Comparison of ENCODE assay signal across 26 cellular contexts in the genomic region with DNA sequence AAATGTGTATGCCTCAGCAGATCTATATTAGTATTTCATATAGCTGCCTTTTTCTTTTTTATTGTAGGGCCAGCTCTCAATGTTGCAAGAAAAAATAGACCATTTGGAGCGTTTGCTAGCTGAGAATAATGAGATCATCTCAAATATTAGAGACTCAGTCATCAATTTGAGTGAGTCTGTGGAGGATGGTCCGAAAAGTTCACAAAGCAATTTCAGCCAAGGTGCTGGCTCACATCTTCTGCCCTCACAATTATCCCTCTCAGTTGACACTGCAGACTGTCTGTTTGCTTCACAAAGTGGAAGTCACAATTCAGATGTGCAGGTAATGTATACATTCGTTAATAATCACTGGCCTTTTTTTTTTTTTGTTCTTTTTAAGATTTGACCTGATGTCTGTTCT. TPM values are rescaled to one million over a fixed set of nuclear protein-coding genes. Genes with fewer than 3 reads are reported as not detected.
DNase-seq lines count a peak whose midpoint lies in the region; TF ChIP-seq lines count a peak whose summit lies in the region.
"Had no signal": no experiment of that assay in that cellular context is flagged by ENCODE, and none has a peak within 500 bp of the region (broad histone marks: within the 10 kb centered on the region; RNA-seq: fewer than 3 reads in every experiment).

No MANE protein-coding gene starts in this region.

- H3K14ac ChIP-seq in H9 (ENCODE audit: insufficient read depth, low read length) (no peak overlapping the region), mesenchymal stem cell (ENCODE audit: low read length in 2 of 2) (no peak overlapping the region)

- H2BK5ac ChIP-seq in H9 (ENCODE audit: insufficient read length, low read length) (no peak overlapping the region), mesenchymal stem cell (ENCODE audit: low read depth, low read length, poor library complexity, severe bottlenecking) (no peak overlapping the region)

- H3K4me3 ChIP-seq in mesenchymal stem cell (ENCODE audit: insufficient read depth in 1 of 2, low read depth in 1 of 2, low read length in 2 of 2) (peak overlapping the region in 1 of 2 experiments; percentile 23), skeletal muscle satellite cell (ENCODE audit: low read length) (no peak overlapping the region), vagina (no peak overlapping the region)
- H3K4me3 ChIP-seq: Peyer's patch, spleen, tibial artery had no signal

- H2BK12ac ChIP-seq in H9 (ENCODE audit: insufficient read length, low read depth, low read length) (no peak overlapping the region), mesenchymal stem cell (ENCODE audit: low read length in 2 of 2) (no peak overlapping the region)

- H3K9me3 Mint-ChIP-seq in H9 = no peaks in the 10 kb centered on the region
- H3K9me3 Mint-ChIP-seq: activated CD4-positive, alpha-beta memory T cell treated with anti-CD3 and anti-CD28 coated beads, Interleukin-2, amount 10 ng/mL, durations not matched to agents 7 days and 5 days; activated naive CD4-positive, alpha-beta T cell treated with anti-CD3 and anti-CD28 coated beads, Interleukin-2, amount 10 ng/mL, durations not matched to agents 7 days and 5 days; activated T-helper 17 cell treated with anti-CD3 and anti-CD28 coated beads, Interleukin-2, amount 50 U/mL, for 72 hours had no signal

- no peak for TF ChIP-seq POLR2A in vagina (IDR thresholded peaks at IDR 0.05)

- peaks cover 6 to 28% (median 22%) of the 10 kb centered on the region in 3 experiments; a peak in 6 of 7 replicates for H3K36me3 Mint-ChIP-seq in H9 (ENCODE audit: insufficient read depth in 1 of 3, low read depth in 3 of 3)

- H3K9ac ChIP-seq in H9 (ENCODE audit: extremely low read depth, insufficient read length, low read length) = no peak overlapping the region
- peak overlapping the region; percentile 66 for H3K9ac ChIP-seq in mesenchymal stem cell (ENCODE audit: low read length)
- H3K9ac ChIP-seq in skeletal muscle satellite cell (ENCODE audit: low read depth, low read length) = peak overlapping the region; percentile 11
- H3K9ac ChIP-seq: parathyroid adenoma had no signal

- H3K79me1 ChIP-seq in H9 (ENCODE audit: insufficient read depth, low read depth, low read length, poor library complexity, severe bottlenecking) = no peaks in the 10 kb centered on the region
- H3K79me1 ChIP-seq in mesenchymal stem cell (replicated peaks; ENCODE audit: low read length, poor library complexity, severe bottlenecking) = peaks cover 14% of the 10 kb centered on the region

- H2BK120ac ChIP-seq in H9 (ENCODE audit: low read depth, low read length, poor library complexity, severe bottlenecking) = no peak overlapping the region
- H2BK120ac ChIP-seq in mesenchymal stem cell (ENCODE audit: low read depth, low read length) = no peak overlapping the region

- no peak overlapping the region for H3K4me2 ChIP-seq in H9 (ENCODE audit: insufficient read depth, insufficient read length, low read length)
- H3K4me2 ChIP-seq in mesenchymal stem cell (ENCODE audit: low read length, poor library complexity, severe bottlenecking) = no peak overlapping the region
- peak overlapping the region; percentile 46 for H3K4me2 ChIP-seq in skeletal muscle satellite cell (ENCODE audit: low read length)

- H4K8ac ChIP-seq in H9 (replicated peaks; ENCODE audit: insufficient read length, low read depth, low read length) (no peak overlapping the region), mesenchymal stem cell (ENCODE audit: low read length) (no peak overlapping the region)

- H3K79me2 ChIP-seq in H9 (ENCODE audit: insufficient read depth, low read length) = peaks cover 8% of the 10 kb centered on the region; the same call in 1 of the 2 replicates

- H3K4me3 Mint-ChIP-seq in H9 = no peak overlapping the region
- H3K4me3 Mint-ChIP-seq: activated CD4-positive, alpha-beta memory T cell treated with anti-CD3 and anti-CD28 coated beads, Interleukin-2, amount 10 ng/mL, durations not matched to agents 7 days and 5 days; activated naive CD4-positive, alpha-beta T cell treated with anti-CD3 and anti-CD28 coated beads, Interleukin-2, amount 10 ng/mL, durations not matched to agents 7 days and 5 days; activated T-helper 17 cell treated with anti-CD3 and anti-CD28 coated beads, Interleukin-2, amount 50 U/mL, for 72 hours; CD14-positive monocyte; neural crest cell had no signal

- intact Hi-C loops in vagina (cut with DNase I) = no loop called here

- peaks cover 27 to 38% of the 10 kb centered on the region in 2 experiments for H3K4me1 Mint-ChIP-seq in H9

- H3K36me3 ChIP-seq in mesenchymal stem cell (ENCODE audit: control insufficient read depth in 1 of 2, insufficient read depth in 2 of 2, low read depth in 1 of 2, low read length in 2 of 2) (peaks cover 2 to 23% of the 10 kb centered on the region in 2 experiments), skeletal muscle satellite cell (ENCODE audit: insufficient read depth, low read length) (peaks cover 19% of the 10 kb centered on the region), vagina (peaks cover 0 to 2% of the 10 kb centered on the region in 2 donors)

- H3K27me3 ChIP-seq in H9 (ENCODE audit: insufficient read depth, low read length) = no peaks in the 10 kb centered on the region
- no peaks in the 10 kb centered on the region for H3K27me3 ChIP-seq in mesenchymal stem cell (ENCODE audit: control insufficient read depth in 1 of 2, insufficient read depth in 1 of 2, low read length in 2 of 2)
- no peaks in the 10 kb centered on the region for H3K27me3 ChIP-seq in skeletal muscle satellite cell (ENCODE audit: control insufficient read depth, insufficient read depth, low read length)
- no peaks in the 10 kb centered on the region for H3K27me3 ChIP-seq in vagina
- H3K27me3 ChIP-seq: Peyer's patch, spleen, tibial artery had no signal

- no CpG with 5 or more reads among the region's 3 CpGs for WGBS in H9 (ENCODE audit: extremely low coverage, insufficient read length, low lambda C conversion rate)
- WGBS in mesenchymal stem cell = 100% methylated on average over 3 of the region's 3 CpGs

- TF ChIP-seq CTCF in H9 (conservative IDR thresholded peaks at IDR 0.05) (no peak), vagina (IDR thresholded peaks at IDR 0.05) (no peak)

- no peaks in the 10 kb centered on the region for H3K23me2 ChIP-seq in H9 (ENCODE audit: insufficient read length, low read depth, low read length, poor library complexity, severe bottlenecking)

- H3K27ac ChIP-seq in H9 (ENCODE audit: insufficient read length, low read depth, low read length) (no peak overlapping the region), mesenchymal stem cell (ENCODE audit: low read length, poor library complexity, severe bottlenecking) (no peak overlapping the region), vagina (no peak overlapping the region)
- H3K27ac ChIP-seq: parathyroid adenoma, Peyer's patch, spleen had no signal

- H3K27me3 Mint-ChIP-seq in H9 (ENCODE audit: low read depth) = no peaks in the 10 kb centered on the region
- H3K27me3 Mint-ChIP-seq: activated CD4-positive, alpha-beta memory T cell treated with anti-CD3 and anti-CD28 coated beads, Interleukin-2, amount 10 ng/mL, durations not matched to agents 7 days and 5 days; activated naive CD4-positive, alpha-beta T cell treated with anti-CD3 and anti-CD28 coated beads, Interleukin-2, amount 10 ng/mL, durations not matched to agents 7 days and 5 days; activated T-helper 17 cell treated with anti-CD3 and anti-CD28 coated beads, Interleukin-2, amount 50 U/mL, for 72 hours had no signal

- no peak overlapping the region for H3K23ac ChIP-seq in H9 (ENCODE audit: insufficient read length, low read depth, low read length)
- no peak overlapping the region for H3K23ac ChIP-seq in mesenchymal stem cell (ENCODE audit: low read length in 2 of 2)

- H3K9me3 ChIP-seq in H9 (ENCODE audit: control insufficient read depth, low read depth, low read length) (no peaks in the 10 kb centered on the region), mesenchymal stem cell (ENCODE audit: control insufficient read depth, low read length) (no peaks in the 10 kb centered on the region), skeletal muscle satellite cell (replicated peaks; ENCODE audit: low read length) (no peaks in the 10 kb centered on the region), vagina (no peaks in the 10 kb centered on the region)
- H3K9me3 ChIP-seq: Peyer's patch, spleen, tibial artery had no signal

- H2BK20ac ChIP-seq in H9 (ENCODE audit: low read depth, low read length, poor library complexity, severe bottlenecking) = no peak overlapping the region

- no peak overlapping the region for H2AK5ac ChIP-seq in H9 (ENCODE audit: insufficient read length, low read length)
- no peak overlapping the region for H2AK5ac ChIP-seq in mesenchymal stem cell (ENCODE audit: low read length, severe bottlenecking)

- H3K4me1 ChIP-seq in H9 (ENCODE audit: insufficient read depth, low read length) (peaks cover 4% of the 10 kb centered on the region; the same call in 1 of the 2 replicates), mesenchymal stem cell (ENCODE audit: control insufficient read depth, insufficient read depth, low read depth, low read length) (no peaks in the 10 kb centered on the region), skeletal muscle satellite cell (ENCODE audit: control insufficient read depth, insufficient read depth, low read length) (peaks cover 13% of the 10 kb centered on the region), vagina (no peaks in the 10 kb centered on the region)

- H2BK15ac ChIP-seq in H9 (ENCODE audit: low read depth, low read length) = no peak overlapping the region
- no peak overlapping the region for H2BK15ac ChIP-seq in mesenchymal stem cell (ENCODE audit: low read depth, poor library complexity, severe bottlenecking)

- peak overlapping the region in 2 of 3 experiments; percentile 5 to 36; a peak in 1 of 7 replicates for H3K27ac Mint-ChIP-seq in H9
- H3K27ac Mint-ChIP-seq: activated CD4-positive, alpha-beta memory T cell treated with anti-CD3 and anti-CD28 coated beads, Interleukin-2, amount 10 ng/mL, durations not matched to agents 7 days and 5 days; activated naive CD4-positive, alpha-beta T cell treated with anti-CD3 and anti-CD28 coated beads, Interleukin-2, amount 10 ng/mL, durations not matched to agents 7 days and 5 days; activated T-helper 17 cell treated with anti-CD3 and anti-CD28 coated beads, Interleukin-2, amount 50 U/mL, for 72 hours; CD14-positive monocyte had no signal

- DNase-seq in H9 = no peak
- DNase-seq in NCI-H2227 (lab: John Stamatoyannopoulos, UW; ENCODE audit: unreplicated experiment) = peak; percentile 48
- no peak for DNase-seq in mesenchymal stem cell
- no peak for DNase-seq in AG20443 (ENCODE audit: low spot score)
- no peak for DNase-seq in AML-193 (lab: John Stamatoyannopoulos, UW)
- no peak for DNase-seq in vagina (ENCODE audit: extremely low spot score in 2 of 2)
- DNase-seq: activated CD4-positive, alpha-beta memory T cell treated with anti-CD3 and anti-CD28 coated beads, Interleukin-2, amount 10 ng/mL, durations not matched to agents 7 days and 5 days; activated CD4-positive, alpha-beta T cell treated with anti-CD3 and anti-CD28 coated beads for 1 hour; activated CD8-positive, alpha-beta memory T cell treated with anti-CD3 and anti-CD28 coated beads, Interleukin-2, amount 50 U/mL, for 48 hours; activated naive CD4-positive, alpha-beta T cell treated with anti-CD3 and anti-CD28 coated beads, Interleukin-2, amount 10 ng/mL, durations not matched to agents 7 days and 5 days; aorta; DND-41; GF-D8; NCI-H1105; NCI-H187 treated with DMSO at 0.1 percent for 48 hours; NCI-H774; Peyer's patch; spleen; stimulated activated CD4-positive, alpha-beta T cell treated with anti-CD3 and anti-CD28 coated beads, Interleukin-2, amount 100 ng/mL, for 24 hours; SW 1271; tibial artery had no signal

- H3K18ac ChIP-seq in H9 (ENCODE audit: insufficient read length, low read depth, low read length) = no peak overlapping the region
- no peak overlapping the region for H3K18ac ChIP-seq in mesenchymal stem cell (ENCODE audit: low read depth in 1 of 2, low read length in 2 of 2)

- H3K56ac ChIP-seq in H9 (ENCODE audit: insufficient read length, low read depth, low read length) = no peak overlapping the region

- H2AFZ ChIP-seq in H9 (ENCODE audit: low read length) (no peak overlapping the region), mesenchymal stem cell (ENCODE audit: low read depth, low read length) (no peak overlapping the region)
- H2AFZ ChIP-seq: parathyroid adenoma had no signal

- H4K5ac ChIP-seq in H9 (ENCODE audit: insufficient read length, low read depth, low read length) = no peak overlapping the region

- H4K91ac ChIP-seq in H9 (ENCODE audit: insufficient read length, low read depth, low read length) (no peak overlapping the region), mesenchymal stem cell (ENCODE audit: low read length) (no peak overlapping the region)

- no peak overlapping the region for H3T11ph ChIP-seq in H9 (ENCODE audit: low read length)

- H4K20me1 ChIP-seq in H9 (ENCODE audit: control insufficient read depth, insufficient read depth, insufficient read length) = no peaks in the 10 kb centered on the region

- H3K4ac ChIP-seq in H9 (ENCODE audit: low read depth, low read length) (no peak overlapping the region), mesenchymal stem cell (ENCODE audit: low read depth in 1 of 2, low read length in 2 of 2) (no peak overlapping the region)

RNA-seq across cellular contexts. Expression of a gene that starts 23.7 kb away (rescaled TPM):
- total RNA-seq in H9 (2021) = 78.0 and 80.3 TPM in 2 replicates
- 77.9 TPM for polyA plus RNA-seq in mesenchymal stem cell (2013, experiment 1 of 2)
- polyA plus RNA-seq in mesenchymal stem cell (2013, experiment 2 of 2) = 78.7 TPM
- 35.6 and 39.0 TPM in 2 replicates for total RNA-seq in skeletal muscle satellite cell (2012; rRNA removed)
- total RNA-seq in vagina = 33.9 TPM
